ENCODE assay signal across 9 cellular contexts in the genomic region with DNA sequence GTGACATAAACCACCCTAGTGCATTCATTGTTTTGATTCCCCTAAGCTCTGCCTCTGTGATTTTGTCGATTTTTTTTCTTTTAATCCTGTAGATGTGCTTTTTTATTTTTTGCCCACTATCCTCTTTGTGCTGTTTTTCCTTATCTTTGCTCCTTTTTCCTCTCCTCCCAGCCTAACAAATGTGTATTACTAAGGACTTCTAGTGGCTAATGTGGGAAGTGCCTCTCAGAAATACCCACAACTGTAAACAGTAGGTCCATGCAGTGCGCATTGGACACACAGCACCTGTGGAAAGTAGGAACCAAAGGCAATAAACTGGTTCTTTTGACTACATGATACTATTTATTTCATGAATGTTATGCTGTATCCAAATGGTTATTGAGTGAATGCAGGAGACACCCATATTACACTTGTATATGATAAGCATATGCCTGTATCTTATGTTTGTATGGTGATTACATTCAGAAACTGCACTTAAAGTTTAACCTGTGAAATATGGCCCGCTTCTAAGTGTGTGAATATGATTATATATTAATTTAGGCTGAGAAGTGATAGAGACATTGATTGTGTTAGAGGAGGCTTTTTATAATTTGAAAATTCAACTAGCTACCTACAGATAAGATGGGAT.
A peak's percentile ranks its signal among the peaks of the same experiment; 100 is the strongest.
DNase-seq lines count a peak whose midpoint lies in the region; ATAC-seq and TF ChIP-seq lines count a peak whose summit lies in the region.
"Had no signal": no experiment of that assay in that cellular context is flagged by ENCODE, and none has a peak within 500 bp of the region (broad histone marks: within the 10 kb centered on the region; RNA-seq: fewer than 3 reads in every experiment).

No MANE protein-coding gene starts in this region.

- ATAC-seq in upper lobe of right lung = peak; percentile 73
- ATAC-seq in GM18517 (IDR thresholded peaks at IDR 0.05; ENCODE audit: unreplicated experiment) = no peak

- no peaks in the 10 kb centered on the region for H3K9me3 Mint-ChIP-seq in brain

- peak overlapping the region in 4 of 5 experiments; percentile 11 to 90 (median 21) for H3K27ac Mint-ChIP-seq in brain

- peaks cover 24% of the 10 kb centered on the region; the same call in 1 of the 2 replicates for H3K79me2 ChIP-seq in MM.1S (ENCODE audit: low read length)

- H3K4me3 ChIP-seq in MM.1S (ENCODE audit: low read length) (no peak overlapping the region), kidney epithelial cell (ENCODE audit: low read depth, low read length) (no peak overlapping the region), upper lobe of right lung (no peak overlapping the region)
- H3K4me3 ChIP-seq: BLaER1 treated with 17β-estradiol and CSF1 and Interleukin-3, amounts not matched to agents 10 nM and 100 nM had no signal

- TF ChIP-seq CTCF in MM.1S (IDR thresholded peaks at IDR 0.05; ENCODE audit: low read length) (peak; percentile 65), brain (conservative IDR thresholded peaks at IDR 0.05) (peak; percentile 68 to 83), kidney epithelial cell (IDR thresholded peaks at IDR 0.05; ENCODE audit: insufficient read depth, low read length, poor library complexity, severe bottlenecking) (peak; percentile 63), upper lobe of right lung (IDR thresholded peaks at IDR 0.05) (peak; percentile 61)

- no peak overlapping the region for H2AFZ ChIP-seq in MM.1S (ENCODE audit: low read length)

- H3K4me1 Mint-ChIP-seq in brain = peaks cover 15% of the 10 kb centered on the region

- no peaks in the 10 kb centered on the region for H3K27me3 Mint-ChIP-seq in brain

- intact Hi-C loops in upper lobe of right lung (cut with DNase I) = no loop called here

- H3K9me3 ChIP-seq in MM.1S (replicated peaks; ENCODE audit: insufficient read depth, low read length) (no peaks in the 10 kb centered on the region), upper lobe of right lung (no peaks in the 10 kb centered on the region)
- H3K9me3 ChIP-seq: BLaER1 treated with 17β-estradiol and CSF1 and Interleukin-3, amounts not matched to agents 10 nM and 100 nM had no signal

- DNase-seq in NCI-H146 (lab: John Stamatoyannopoulos, UW) (peak; percentile 2), NCI-H146 treated with DMSO at 0.1 percent for 48 hours (lab: John Stamatoyannopoulos, UW; ENCODE audit: unreplicated experiment) (no peak), MM.1S (no peak), kidney epithelial cell (ENCODE audit: low read depth) (peak; percentile 14), upper lobe of right lung (no peak)
- no peak for DNase-seq in activated CD4-positive, alpha-beta T cell treated with anti-CD3 and anti-CD28 coated beads for 4 hours

- H3K9me2 ChIP-seq in MM.1S (replicated peaks; ENCODE audit: insufficient read depth, low read length) = no peaks in the 10 kb centered on the region

- H3K9ac ChIP-seq in MM.1S (ENCODE audit: low read length) = no peak overlapping the region
- H3K9ac ChIP-seq: BLaER1 treated with 17β-estradiol and CSF1 and Interleukin-3, amounts not matched to agents 10 nM and 100 nM had no signal

- H3K36me3 ChIP-seq in MM.1S (replicated peaks; ENCODE audit: insufficient read depth, low read length) (no peaks in the 10 kb centered on the region), kidney epithelial cell (ENCODE audit: control insufficient read depth, insufficient read depth, low read length) (no peaks in the 10 kb centered on the region), upper lobe of right lung (no peaks in the 10 kb centered on the region)

- no peaks in the 10 kb centered on the region for H4K20me1 ChIP-seq in MM.1S (ENCODE audit: insufficient read depth, low read length)

- H3K4me1 ChIP-seq in MM.1S (ENCODE audit: low read length) (peaks cover 27% of the 10 kb centered on the region), upper lobe of right lung (no peaks in the 10 kb centered on the region)

- peaks cover 5% of the 10 kb centered on the region for H3K36me3 Mint-ChIP-seq in brain

- 0 out of 2 replicates have a peak, but pooled peaks cover 5% of the 10 kb centered on the region for H3F3A ChIP-seq in MM.1S (ENCODE audit: insufficient read depth, low read length)

- H3K4me2 ChIP-seq in MM.1S (ENCODE audit: low read depth, low read length) = no peak overlapping the region
- H3K4me2 ChIP-seq: BLaER1 treated with 17β-estradiol and CSF1 and Interleukin-3, amounts not matched to agents 10 nM and 100 nM had no signal

- H3K27me3 ChIP-seq in MM.1S (replicated peaks; ENCODE audit: insufficient read depth, low read length) (no peaks in the 10 kb centered on the region), kidney epithelial cell (ENCODE audit: control insufficient read depth, insufficient read depth, low read length) (no peaks in the 10 kb centered on the region), upper lobe of right lung (no peaks in the 10 kb centered on the region)
- H3K27me3 ChIP-seq: BLaER1 treated with 17β-estradiol and CSF1 and Interleukin-3, amounts not matched to agents 10 nM and 100 nM had no signal

- peak overlapping the region in 1 of 5 experiments; percentile 5 for H3K4me3 Mint-ChIP-seq in brain

- H3K27ac ChIP-seq in MM.1S (ENCODE audit: low read length) = no peak overlapping the region
- H3K27ac ChIP-seq in upper lobe of right lung = no peak overlapping the region
- H3K27ac ChIP-seq: BLaER1 treated with 17β-estradiol and CSF1 and Interleukin-3, amounts not matched to agents 10 nM and 100 nM had no signal

Comparison
In these comparisons a context has a peak if more than half of its experiments do, and no peak if none do; other contexts are left out.
1. DNase-seq: peak in NCI-H146 (single experiment) and kidney epithelial cell (single experiment); none in NCI-H146 treated with DMSO at 0.1 percent for 48 hours (single experiment), MM.1S (single experiment), upper lobe of right lung (single experiment) and activated CD4-positive, alpha-beta T cell treated with anti-CD3 and anti-CD28 coated beads for 4 hours (0 of 2).
2. Peak in every context shown above with its lines, with median percentiles within 50 percentile points of each other: CTCF ChIP-seq.